ENCODE assay signal across 7 cellular contexts in the genomic region with DNA sequence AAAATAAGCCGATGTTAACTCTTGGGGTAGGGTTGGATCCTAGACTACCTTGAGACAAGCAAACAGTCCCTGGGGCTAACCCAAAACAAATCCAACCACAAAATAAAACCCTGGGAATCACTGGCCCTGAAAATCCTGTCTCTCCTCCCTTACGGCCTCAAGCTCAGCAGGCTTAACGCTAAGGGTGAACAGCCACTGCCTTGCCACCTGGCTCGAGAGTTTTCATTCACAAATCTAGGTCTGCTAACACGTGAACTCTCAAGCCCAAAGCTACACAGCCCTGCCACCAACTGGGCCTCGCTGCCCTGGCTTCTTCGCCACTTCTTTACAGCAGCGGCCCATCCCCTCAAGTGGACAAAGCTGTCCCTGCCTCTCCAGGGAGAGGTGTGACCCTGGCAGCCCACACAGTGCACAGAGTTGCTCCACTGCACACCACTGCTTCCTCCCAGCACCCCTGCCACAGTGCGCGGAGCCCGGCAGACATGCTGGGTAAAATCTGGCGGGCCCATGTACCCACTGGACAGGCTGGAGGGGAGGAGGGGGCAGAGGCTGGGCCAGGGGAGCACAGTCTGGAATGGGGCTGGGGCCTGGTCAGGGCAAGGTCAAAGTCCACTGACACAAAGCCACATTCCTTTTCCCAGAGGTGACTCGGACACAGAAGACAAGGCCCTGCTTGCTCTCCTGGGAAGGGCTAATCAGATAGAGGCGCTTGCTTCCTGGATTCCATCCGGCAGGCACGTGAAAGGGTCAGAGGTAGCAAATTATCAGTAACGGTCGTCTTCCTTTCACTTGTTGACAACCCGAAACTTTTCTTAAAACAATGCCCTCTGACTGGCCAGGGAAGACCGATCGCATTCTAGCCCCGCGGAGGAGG. TPM values are rescaled to one million over a fixed set of nuclear protein-coding genes. Genes with fewer than 3 reads are reported as not detected.
DNase-seq lines count a peak whose midpoint lies in the region; ATAC-seq and TF ChIP-seq lines count a peak whose summit lies in the region.

No MANE protein-coding gene starts in this region.

- H3F3A ChIP-seq in GM23338 (replicated peaks; ENCODE audit: low read depth) (peaks cover 22% of the 10 kb centered on the region), PC-9 (ENCODE audit: insufficient read depth, low read depth) (peaks cover 25% of the 10 kb centered on the region)

- H3K36me3 ChIP-seq in GM23338 (ENCODE audit: insufficient read depth): peaks cover 6% of the 10 kb centered on the region; the same call in 1 of the 2 replicates
- no peaks in the 10 kb centered on the region; the same call in 1 of the 2 replicates for H3K36me3 ChIP-seq in PC-9 (ENCODE audit: low read depth)
- peaks cover 53% of the 10 kb centered on the region for H3K36me3 ChIP-seq in neuron (ENCODE audit: insufficient read depth, low read length)

- TF ChIP-seq CTCF in GM23338 (conservative IDR thresholded peaks at IDR 0.05; ENCODE audit: low read depth in 2 of 2): no peak
- TF ChIP-seq CTCF in PC-9 (conservative IDR thresholded peaks at IDR 0.05): no peak
- no peak for TF ChIP-seq CTCF in endothelial cell (IDR thresholded peaks at IDR 0.05; ENCODE audit: unreplicated experiment)

- TSS peak; percentile 14 for BruUV-seq in PC-9 (replicated peaks; lab: Mats Ljungman, UMichigan)

- H3K4me1 Mint-ChIP-seq in GM23338: peaks cover 3% of the 10 kb centered on the region; the same call in 1 of the 3 replicates
- H3K4me1 Mint-ChIP-seq in endothelial cell (ENCODE audit: unreplicated experiment): no peaks in the 10 kb centered on the region

- H3K9me3 ChIP-seq in PC-9 (ENCODE audit: insufficient read depth, low read depth) (no peaks in the 10 kb centered on the region), neuron (ENCODE audit: low read length) (no peaks in the 10 kb centered on the region)

- H3K27ac ChIP-seq in GM23338 (ENCODE audit: low read depth) (no peak overlapping the region), PC-9 (no peak overlapping the region)

- CTCF ChIA-PET in PC-9 (lab: Charles Lee): interaction anchor here (1.5 kb wide), 1 partner anchor 12 kb away, joined by 3 read pairs; no protein-coding TSS in a partner anchor

- no peak overlapping the region for H2AFZ ChIP-seq in GM23338
- peak overlapping the region; percentile 77 for H2AFZ ChIP-seq in PC-9
- peak overlapping the region; percentile 9 for H2AFZ ChIP-seq in neuron (ENCODE audit: low read depth, low read length)

- H3K4me1 ChIP-seq in GM23338 (ENCODE audit: insufficient read depth) (peaks cover 6% of the 10 kb centered on the region), PC-9 (replicated peaks; ENCODE audit: insufficient read depth) (peaks cover 28% of the 10 kb centered on the region), neuron (ENCODE audit: insufficient read depth, low read length) (peaks cover 11% of the 10 kb centered on the region)

- peak; percentile 40 for DNase-seq in GM23338 (ENCODE audit: low spot score)
- peak; percentile 40 to 43 for DNase-seq in PC-9
- DNase-seq in endothelial cell (ENCODE audit: low spot score): no peak
- DNase-seq in MV-4-11 (lab: John Stamatoyannopoulos, UW): no peak
- no peak for DNase-seq in NCI-H1105 treated with DMSO at 0.1 percent for 48 hours (lab: John Stamatoyannopoulos, UW)
- DNase-seq in NCI-H187 treated with DMSO at 0.1 percent for 48 hours (lab: John Stamatoyannopoulos, UW): no peak

- H3K27me3 ChIP-seq in GM23338 (ENCODE audit: insufficient read depth) (no peaks in the 10 kb centered on the region), PC-9 (ENCODE audit: insufficient read depth, low read depth) (no peaks in the 10 kb centered on the region), neuron (ENCODE audit: insufficient read depth, low read length) (no peaks in the 10 kb centered on the region)

- H3K27ac Mint-ChIP-seq in GM23338: no peak overlapping the region
- H3K27ac Mint-ChIP-seq in endothelial cell (ENCODE audit: unreplicated experiment): no peak overlapping the region

- peaks cover 11% of the 10 kb centered on the region for H3K27me3 Mint-ChIP-seq in GM23338 (ENCODE audit: insufficient read depth, low read depth, poor library complexity)
- H3K27me3 Mint-ChIP-seq in endothelial cell (ENCODE audit: unreplicated experiment): peaks cover 15% of the 10 kb centered on the region

- H3K4me2 ChIP-seq in GM23338: peak overlapping the region; percentile 87
- H3K4me2 ChIP-seq in PC-9: peak overlapping the region; percentile 84

- H3K9me3 Mint-ChIP-seq in GM23338 (no peaks in the 10 kb centered on the region), endothelial cell (ENCODE audit: unreplicated experiment) (no peaks in the 10 kb centered on the region)

- H3K36me3 Mint-ChIP-seq in GM23338 (ENCODE audit: low read depth) (peaks cover 25% of the 10 kb centered on the region), endothelial cell (ENCODE audit: low read depth, unreplicated experiment) (peaks cover 8% of the 10 kb centered on the region)

- H3K9me2 ChIP-seq in GM23338 (ENCODE audit: insufficient read depth) (no peaks in the 10 kb centered on the region), PC-9 (ENCODE audit: insufficient read depth) (no peaks in the 10 kb centered on the region)

- intact Hi-C loops in PC-9 (cut with micrococcal nuclease; ENCODE audit: unreplicated experiment): loop anchor here (1.0 kb wide), 1 partner anchor 24 kb away; no protein-coding TSS in a partner anchor

- H3K79me2 ChIP-seq in GM23338 (replicated peaks; ENCODE audit: insufficient read depth): peaks cover 7% of the 10 kb centered on the region
- peaks cover 7% of the 10 kb centered on the region; the same call in 1 of the 2 replicates for H3K79me2 ChIP-seq in PC-9 (ENCODE audit: low read depth)

- H4K20me1 ChIP-seq in GM23338 (replicated peaks; ENCODE audit: insufficient read depth): peaks cover 9% of the 10 kb centered on the region
- H4K20me1 ChIP-seq in PC-9 (ENCODE audit: insufficient read depth): peaks cover 4% of the 10 kb centered on the region; the same call in 1 of the 2 replicates

- POLR2A ChIA-PET in PC-9 (lab: Charles Lee; ENCODE audit: unreplicated experiment): interaction anchor here (0.6 kb wide), 1 partner anchor 12 kb away, joined by 3 read pairs; no protein-coding TSS in a partner anchor

- peak overlapping the region; percentile 87 for H3K4me3 Mint-ChIP-seq in GM23338
- H3K4me3 Mint-ChIP-seq in endothelial cell (ENCODE audit: unreplicated experiment): peak overlapping the region; percentile 92

- H3K4me3 ChIP-seq in GM23338: peak overlapping the region; percentile 93
- peak overlapping the region; percentile 67 for H3K4me3 ChIP-seq in PC-9
- H3K4me3 ChIP-seq in neuron (ENCODE audit: low read length): peak overlapping the region; percentile 77

- peak; percentile 2; the same call in 2 of the 3 replicates for ATAC-seq in GM23338

RNA-seq across cellular contexts. Expression of gene PCYT2, which starts 1.0 kb away (rescaled TPM):
- 65.2 and 82.9 TPM in 2 replicates for total RNA-seq in GM23338 (2014; rRNA removed; shearing (Covaris generic))
- 50.9 and 51.6 TPM in 2 replicates for polyA plus RNA-seq in GM23338 (2016; fragmentation: Nextera tagmentation; extraction: Ambion mirVana)
- 54.7 and 82.2 TPM in 2 replicates for total RNA-seq in PC-9 (2021)
- total RNA-seq in endothelial cell (ENCODE audit: unreplicated experiment): 26.8 TPM

RNA-seq across cellular contexts. Expression of gene SIRT7, which starts 7.8 kb away (rescaled TPM):
- 20.8 and 29.7 TPM in 2 replicates for total RNA-seq in GM23338 (2014; rRNA removed; shearing (Covaris generic))
- polyA plus RNA-seq in GM23338 (2016; fragmentation: Nextera tagmentation; extraction: Ambion mirVana): 16.3 and 17.1 TPM in 2 replicates
- total RNA-seq in PC-9 (2021) (78.3 and 98.5 TPM in 2 replicates), endothelial cell (ENCODE audit: unreplicated experiment) (14.4 TPM)

RNA-seq across cellular contexts. Expression of gene NPB, which starts 8.2 kb away (rescaled TPM):
- 0.93 and 3.8 TPM in 2 replicates for total RNA-seq in GM23338 (2014; rRNA removed; shearing (Covaris generic))
- 2.7 and 3.6 TPM in 2 replicates for polyA plus RNA-seq in GM23338 (2016; fragmentation: Nextera tagmentation; extraction: Ambion mirVana)
- total RNA-seq in PC-9 (2021) (0.83 and 1.1 TPM in 2 replicates), endothelial cell (ENCODE audit: unreplicated experiment) (0.56 TPM)

RNA-seq across cellular contexts. Expression of gene MAFG, which starts 17.3 kb away (rescaled TPM):
- total RNA-seq in GM23338 (2014; rRNA removed; shearing (Covaris generic)): 32.0 and 33.4 TPM in 2 replicates
- 17.2 and 21.7 TPM in 2 replicates for polyA plus RNA-seq in GM23338 (2016; fragmentation: Nextera tagmentation; extraction: Ambion mirVana)
- total RNA-seq in PC-9 (2021): 79.5 and 85.9 TPM in 2 replicates
- total RNA-seq in endothelial cell (ENCODE audit: unreplicated experiment): 23.6 TPM

RNA-seq across cellular contexts. Expression of gene ANAPC11, which starts 18.7 kb away (rescaled TPM):
- total RNA-seq in GM23338 (2014; rRNA removed; shearing (Covaris generic)): 149 and 188 TPM in 2 replicates
- polyA plus RNA-seq in GM23338 (2016; fragmentation: Nextera tagmentation; extraction: Ambion mirVana): 498 and 517 TPM in 2 replicates
- total RNA-seq in PC-9 (2021) (187 and 256 TPM in 2 replicates), endothelial cell (ENCODE audit: unreplicated experiment) (121 TPM)

Comparison
In these comparisons a context has a peak if more than half of its experiments do, and no peak if none do; other contexts are left out.
1. DNase-seq: peak in GM23338 (single experiment) and PC-9 (2 of 2); none in endothelial cell (single experiment), MV-4-11 (single experiment), NCI-H1105 treated with DMSO at 0.1 percent for 48 hours (single experiment) and NCI-H187 treated with DMSO at 0.1 percent for 48 hours (single experiment).
2. Peak in every context shown above with its lines, with median percentiles within 50 percentile points of each other: H3K4me3 ChIP-seq.